ENCODE assay signal across 8 cellular contexts in genomic region chr2:162317058-162317742, GRCh38. TPM values are rescaled to one million over a fixed set of nuclear protein-coding genes. Genes with fewer than 3 reads are reported as not detected.
DNase-seq lines count a peak whose midpoint lies in the region; ATAC-seq and TF ChIP-seq lines count a peak whose summit lies in the region.

No MANE protein-coding gene starts in this region.

- no peak for DNase-seq in Calu3
- DNase-seq in NB4 (ENCODE audit: low read depth) = peak; percentile 18
- DNase-seq in endodermal cell = no peak
- DNase-seq in ovary = no peak
- no peak for DNase-seq in NCI-H146 (lab: John Stamatoyannopoulos, UW)
- no peak for DNase-seq in activated CD4-positive, alpha-beta T cell treated with anti-CD3 and anti-CD28 coated beads, Interleukin-2, amount 50 U/mL, for 1 hour

- H3K4me1 ChIP-seq in endodermal cell (ENCODE audit: control insufficient read depth, insufficient read depth, low read length) (no peaks in the 10 kb centered on the region), ovary (ENCODE audit: insufficient read depth) (peaks cover 6% of the 10 kb centered on the region)

- H3K9me3 Mint-ChIP-seq in Calu3 (ENCODE audit: low read depth, unreplicated experiment) = no peaks in the 10 kb centered on the region
- no peaks in the 10 kb centered on the region for H3K9me3 Mint-ChIP-seq in endodermal cell

- CTCF ChIA-PET in Calu3 (lab: Charles Lee) = interaction anchor here (1.0 kb wide), 1 partner anchor 8 kb away, joined by 3 read pairs; no protein-coding TSS in a partner anchor

- H3K4me1 Mint-ChIP-seq in Calu3 (ENCODE audit: low read depth, unreplicated experiment) (peaks cover 44% of the 10 kb centered on the region), endodermal cell (peaks cover 4% of the 10 kb centered on the region)

- ATAC-seq in GM21717 (IDR thresholded peaks at IDR 0.05; ENCODE audit: unreplicated experiment) (no peak), HG02571 (IDR thresholded peaks at IDR 0.05; ENCODE audit: unreplicated experiment) (no peak)

- H3K36me3 ChIP-seq in endodermal cell (ENCODE audit: control insufficient read depth, insufficient read depth, low read length) = no peaks in the 10 kb centered on the region
- H3K36me3 ChIP-seq in ovary = no peaks in the 10 kb centered on the region

- no peak overlapping the region for H3K9ac ChIP-seq in endodermal cell (ENCODE audit: extremely low read depth, low read length, poor library complexity, severe bottlenecking)

- H3K27ac ChIP-seq in endodermal cell (ENCODE audit: low read depth, low read length) = no peak overlapping the region
- no peak overlapping the region for H3K27ac ChIP-seq in ovary

- H3K4me3 ChIP-seq in NB4 (ENCODE audit: low read depth, low read length) (peak overlapping the region; percentile 95), endodermal cell (ENCODE audit: low read length) (no peak overlapping the region), ovary (peak overlapping the region; percentile 87)

- no peak for TF ChIP-seq EP300 in ovary (IDR thresholded peaks at IDR 0.05)

- BruUV-seq in Calu3 (replicated peaks; lab: Mats Ljungman, UMichigan) = no TSS peak

- H3K27ac Mint-ChIP-seq in Calu3 (ENCODE audit: unreplicated experiment) = peak overlapping the region; percentile 97
- H3K27ac Mint-ChIP-seq in endodermal cell = no peak overlapping the region

- TF ChIP-seq POLR2A in NB4 (IDR thresholded peaks at IDR 0.05; ENCODE audit: extremely low read depth, insufficient read length) (no peak), ovary (IDR thresholded peaks at IDR 0.05) (no peak)

- H3K9me3 ChIP-seq in endodermal cell (ENCODE audit: control insufficient read depth, low read length) = no peaks in the 10 kb centered on the region
- no peaks in the 10 kb centered on the region for H3K9me3 ChIP-seq in ovary

- 93 to 95% methylated on average over 2 to 3 of the region's 3 CpGs for WGBS in endodermal cell (ENCODE audit: insufficient coverage in 1 of 2, insufficient read length in 1 of 2), 2 experiments
- WGBS in ovary, 3 donors = 67 to 81% (median 74%) methylated on average over 3 of the region's 3 CpGs

- TF ChIP-seq CTCF in Calu3 (IDR thresholded peaks at IDR 0.05; ENCODE audit: unreplicated experiment) (no peak), NB4 (IDR thresholded peaks at IDR 0.05; ENCODE audit: low read depth, low read length) (no peak), endodermal cell (conservative IDR thresholded peaks at IDR 0.05) (no peak), ovary (IDR thresholded peaks at IDR 0.05) (no peak)

- peaks cover 35% of the 10 kb centered on the region for H3K36me3 Mint-ChIP-seq in Calu3 (ENCODE audit: insufficient read depth, unreplicated experiment)
- no peaks in the 10 kb centered on the region for H3K36me3 Mint-ChIP-seq in endodermal cell (ENCODE audit: low read depth)

- H3K4me3 Mint-ChIP-seq in Calu3 (ENCODE audit: low read depth, unreplicated experiment) (peak overlapping the region; percentile 82), endodermal cell (peak overlapping the region; percentile 71)

- intact Hi-C loops in Calu3 (cut with micrococcal nuclease; ENCODE audit: unreplicated experiment) (no loop called here), ovary (cut with DNase I) (no loop called here)

- peaks cover 29% of the 10 kb centered on the region for H3K27me3 ChIP-seq in endodermal cell (ENCODE audit: control insufficient read depth, insufficient read depth, low read length, poor library complexity, severe bottlenecking)
- H3K27me3 ChIP-seq in ovary = no peaks in the 10 kb centered on the region

- H3K27me3 Mint-ChIP-seq in Calu3 (ENCODE audit: unreplicated experiment) (no peaks in the 10 kb centered on the region), endodermal cell (ENCODE audit: insufficient read depth) (peaks cover 19% of the 10 kb centered on the region)

RNA-seq across cellular contexts. Expression of gene IFIH1, which starts 1.3 kb away (rescaled TPM):
- total RNA-seq in Calu3 (2022) = 63.7 and 126 TPM in 2 replicates
- total RNA-seq in endodermal cell = under 1 TPM; 0.13 to 0.15 TPM
- polyA plus RNA-seq in endodermal cell (2013, experiment 1 of 2) = 0.21 TPM
- polyA plus RNA-seq in endodermal cell (2013, experiment 2 of 2) = 0.08 TPM
- 10 to 100 TPM; 12.4 to 16.9 (median 14.4) TPM for total RNA-seq in ovary
- polyA plus RNA-seq in ovary = 10 to 100 TPM in 1 of 2 donors, 1 to 10 TPM in 1; 7.6 to 19.7 TPM

RNA-seq across cellular contexts. Expression of gene GCA, which starts 26.7 kb away (rescaled TPM):
- 51.2 and 57.5 TPM in 2 replicates for total RNA-seq in Calu3 (2022)
- 10 to 100 TPM; 27.5 to 53.0 TPM for total RNA-seq in endodermal cell
- polyA plus RNA-seq in endodermal cell (2013, experiment 1 of 2) = 28.7 TPM
- polyA plus RNA-seq in endodermal cell (2013, experiment 2 of 2) = 27.2 TPM
- 10 to 100 TPM in 6 of 7 donors, 1 to 10 TPM in 1; 7.2 to 23.3 (median 12.5) TPM for total RNA-seq in ovary
- polyA plus RNA-seq in ovary = 10 to 100 TPM in 1 of 2 donors, 1 to 10 TPM in 1; 8.8 to 12.5 TPM

Comparison
In these comparisons a context has a peak if more than half of its experiments do, and no peak if none do; other contexts are left out.
1. RNA of gene IFIH1, which starts 1.3 kb away (total RNA-seq): 63.7 to 126 TPM in Calu3 and 12.4 to 16.9 TPM in ovary; 0.13 to 0.15 TPM in endodermal cell; every median in the first group is over 10 times any median in the second.